18 cellular contexts compared by ENCODE assay signal in the genomic region with DNA sequence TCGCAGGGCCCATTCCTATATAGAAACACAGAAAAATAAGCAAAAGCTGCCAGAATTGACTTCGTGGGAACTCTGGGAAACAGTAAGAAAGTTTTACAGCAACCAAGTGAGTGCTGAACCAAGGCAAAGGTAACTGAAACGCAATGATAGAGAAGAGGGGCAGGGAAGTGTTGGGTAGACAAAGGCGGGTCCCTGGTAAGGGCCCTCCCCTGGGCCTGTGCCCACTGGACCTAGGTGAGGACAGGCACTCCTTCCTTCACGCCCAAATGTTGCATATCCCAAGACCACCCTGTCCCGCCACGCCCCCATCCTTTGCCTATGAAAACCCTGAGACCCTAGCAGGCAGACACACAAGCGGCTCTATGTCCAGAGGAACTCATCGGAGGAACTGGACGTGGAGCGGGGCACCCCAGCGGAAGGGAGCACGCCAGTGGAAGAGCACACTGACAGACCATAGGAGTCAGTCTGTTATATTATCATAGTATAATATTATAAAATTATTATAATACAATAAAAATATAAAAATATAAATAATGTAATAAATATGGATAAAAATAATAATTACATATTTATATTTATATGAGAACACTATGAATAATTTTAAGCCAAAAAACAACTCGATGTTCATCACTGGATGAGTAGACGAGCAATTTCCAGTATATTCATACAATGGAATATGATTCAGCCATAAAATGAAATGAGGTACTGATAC. TPM values are rescaled to one million over a fixed set of nuclear protein-coding genes. Genes with fewer than 3 reads are reported as not detected.
DNase-seq lines count a peak whose midpoint lies in the region; ATAC-seq and TF ChIP-seq lines count a peak whose summit lies in the region.
"Had no signal": no experiment of that assay in that cellular context is flagged by ENCODE, and none has a peak within 500 bp of the region (broad histone marks: within the 10 kb centered on the region; RNA-seq: fewer than 3 reads in every experiment).

No MANE protein-coding gene starts in this region.

- peak overlapping the region; percentile 84; the same call in 1 of the 2 replicates for H3K9ac ChIP-seq in PC-3 (ENCODE audit: low read length)
- H3K9ac ChIP-seq in endodermal cell (ENCODE audit: extremely low read depth, low read length, poor library complexity, severe bottlenecking) = no peak overlapping the region
- no peak overlapping the region for H3K9ac ChIP-seq in SK-N-SH

- H3K9me3 Mint-ChIP-seq in T-helper 1 cell treated with Interleukin-12 subunit alpha and Interleukin-12 subunit beta and Interleukin-4 antibody, amounts not matched to agents 30 μg/mL and 1 μg/mL, for 36 hours = peaks cover 24% of the 10 kb centered on the region
- H3K9me3 Mint-ChIP-seq in endodermal cell = peaks cover 15% of the 10 kb centered on the region
- H3K9me3 Mint-ChIP-seq in natural killer cell treated with Interleukin-12 subunit alpha and Interleukin-12 subunit beta and Interleukin-15 and Interleukin-18, amount 100 ng/mL, for 72 hours = peaks cover 3% of the 10 kb centered on the region

- ATAC-seq in PC-3 = no peak
- ATAC-seq in natural killer cell treated with Interleukin-12 subunit alpha and Interleukin-12 subunit beta and Interleukin-15 and Interleukin-18, amount 100 ng/mL, for 72 hours = no peak
- ATAC-seq in HG02884 (IDR thresholded peaks at IDR 0.05; ENCODE audit: unreplicated experiment) = no peak

- POLR2A ChIA-PET in PC-3 (lab: Charles Lee; ENCODE audit: unreplicated experiment) (no interaction called here), SK-N-SH (lab: Yijun Ruan, JAX) (no interaction called here)

- TF ChIP-seq CTCF in PC-3 (conservative IDR thresholded peaks at IDR 0.05; ENCODE audit: low read depth, low read length) (no peak), endodermal cell (conservative IDR thresholded peaks at IDR 0.05) (no peak), SK-N-SH (IDR thresholded peaks at IDR 0.05) (no peak)

- H2AFZ ChIP-seq in PC-3 (ENCODE audit: low read length) (no peak overlapping the region), SK-N-SH (ENCODE audit: low read depth) (no peak overlapping the region)

- H3K27ac Mint-ChIP-seq in T-helper 1 cell treated with Interleukin-12 subunit alpha and Interleukin-12 subunit beta and Interleukin-4 antibody, amounts not matched to agents 30 μg/mL and 1 μg/mL, for 36 hours = peak overlapping the region; percentile 73
- no peak overlapping the region for H3K27ac Mint-ChIP-seq in endodermal cell
- peak overlapping the region in 1 of 2 donors; percentile 31 for H3K27ac Mint-ChIP-seq in natural killer cell treated with Interleukin-12 subunit alpha and Interleukin-12 subunit beta and Interleukin-15 and Interleukin-18, amount 100 ng/mL, for 72 hours

- no peaks in the 10 kb centered on the region for H3K9me2 ChIP-seq in PC-3 (replicated peaks; ENCODE audit: low read length)
- no peaks in the 10 kb centered on the region for H3K9me2 ChIP-seq in SK-N-SH

- H3K4me3 Mint-ChIP-seq in T-helper 1 cell treated with Interleukin-12 subunit alpha and Interleukin-12 subunit beta and Interleukin-4 antibody, amounts not matched to agents 30 μg/mL and 1 μg/mL, for 36 hours = peak overlapping the region; percentile 65
- H3K4me3 Mint-ChIP-seq in endodermal cell = no peak overlapping the region
- peak overlapping the region; percentile 67 for H3K4me3 Mint-ChIP-seq in natural killer cell treated with Interleukin-12 subunit alpha and Interleukin-12 subunit beta and Interleukin-15 and Interleukin-18, amount 100 ng/mL, for 72 hours

- H3K9me3 ChIP-seq in PC-3 (ENCODE audit: low read length) = no peaks in the 10 kb centered on the region
- peaks cover 18% of the 10 kb centered on the region for H3K9me3 ChIP-seq in endodermal cell (ENCODE audit: control insufficient read depth, low read length)
- no peaks in the 10 kb centered on the region for H3K9me3 ChIP-seq in SK-N-SH
- H3K9me3 ChIP-seq: SJCRH30 had no signal

- H3K4me1 Mint-ChIP-seq in T-helper 1 cell treated with Interleukin-12 subunit alpha and Interleukin-12 subunit beta and Interleukin-4 antibody, amounts not matched to agents 30 μg/mL and 1 μg/mL, for 36 hours (ENCODE audit: low read depth) = peaks cover 35% of the 10 kb centered on the region
- H3K4me1 Mint-ChIP-seq in endodermal cell = peaks cover 24% of the 10 kb centered on the region
- peaks cover 37 to 47% of the 10 kb centered on the region in 2 donors for H3K4me1 Mint-ChIP-seq in natural killer cell treated with Interleukin-12 subunit alpha and Interleukin-12 subunit beta and Interleukin-15 and Interleukin-18, amount 100 ng/mL, for 72 hours (ENCODE audit: low read depth in 2 of 2)

- TF ChIP-seq RAD21 in SK-N-SH (IDR thresholded peaks at IDR 0.05; ENCODE audit: low read length) = no peak

- peaks cover 9% of the 10 kb centered on the region for H3K36me3 ChIP-seq in PC-3 (ENCODE audit: low read depth, low read length)
- no peaks in the 10 kb centered on the region for H3K36me3 ChIP-seq in endodermal cell (ENCODE audit: control insufficient read depth, insufficient read depth, low read length)
- no peaks in the 10 kb centered on the region for H3K36me3 ChIP-seq in SK-N-SH (replicated peaks in 1 of 2; ENCODE audit: control insufficient read depth in 1 of 2, insufficient read depth in 2 of 2, low read length in 1 of 2)
- H3K36me3 ChIP-seq: breast epithelium, transverse colon had no signal

- WGBS in endodermal cell (ENCODE audit: insufficient coverage in 1 of 2, insufficient read length in 1 of 2), 2 experiments = 10 to 17% methylated on average over 3 to 14 of the region's 15 CpGs
- WGBS in SK-N-SH (ENCODE audit: low lambda C conversion rate) = 57% methylated on average over 15 of the region's 15 CpGs

- BruUV-seq in PC-3 (replicated peaks; lab: Mats Ljungman, UMichigan) = no TSS peak

- H3K36me3 Mint-ChIP-seq in T-helper 1 cell treated with Interleukin-12 subunit alpha and Interleukin-12 subunit beta and Interleukin-4 antibody, amounts not matched to agents 30 μg/mL and 1 μg/mL, for 36 hours (ENCODE audit: low read depth) = peaks cover 27% of the 10 kb centered on the region
- H3K36me3 Mint-ChIP-seq in endodermal cell (ENCODE audit: low read depth) = no peaks in the 10 kb centered on the region
- H3K36me3 Mint-ChIP-seq in natural killer cell treated with Interleukin-12 subunit alpha and Interleukin-12 subunit beta and Interleukin-15 and Interleukin-18, amount 100 ng/mL, for 72 hours = peaks cover 33% of the 10 kb centered on the region

- H3F3A ChIP-seq in PC-3 (ENCODE audit: low read length, unreplicated experiment) (no peaks in the 10 kb centered on the region), SK-N-SH (replicated peaks; ENCODE audit: insufficient read depth) (peaks cover 4% of the 10 kb centered on the region)

- H4K20me1 ChIP-seq in PC-3 (ENCODE audit: low read length) (no peaks in the 10 kb centered on the region), SK-N-SH (ENCODE audit: insufficient read depth) (no peaks in the 10 kb centered on the region)

- peaks cover 97% of the 10 kb centered on the region for H3K27me3 Mint-ChIP-seq in T-helper 1 cell treated with Interleukin-12 subunit alpha and Interleukin-12 subunit beta and Interleukin-4 antibody, amounts not matched to agents 30 μg/mL and 1 μg/mL, for 36 hours (ENCODE audit: low read depth)
- peaks cover 99% of the 10 kb centered on the region for H3K27me3 Mint-ChIP-seq in endodermal cell (ENCODE audit: insufficient read depth)
- peaks cover 72 to 93% of the 10 kb centered on the region in 2 donors for H3K27me3 Mint-ChIP-seq in natural killer cell treated with Interleukin-12 subunit alpha and Interleukin-12 subunit beta and Interleukin-15 and Interleukin-18, amount 100 ng/mL, for 72 hours

- H3K4me2 ChIP-seq in PC-3 (ENCODE audit: low read length) = peak overlapping the region; percentile 87
- H3K4me2 ChIP-seq in SK-N-SH = no peak overlapping the region

- CTCF ChIA-PET in PC-3 (lab: Charles Lee) (no interaction called here), SK-N-SH (lab: Yijun Ruan, JAX) (interaction anchor here (0.7 to 1.2 kb wide), 2 partner anchors 99 to 152 kb away, joined by 3 to 6 read pairs; no protein-coding TSS in a partner anchor)

- intact Hi-C loops in PC-3 (cut with micrococcal nuclease) = no loop called here

- DNase-seq in T-helper 1 cell (no peak), PC-3 (no peak), endodermal cell (peak; percentile 48), NCI-H2227 (lab: John Stamatoyannopoulos, UW; ENCODE audit: unreplicated experiment) (no peak), SK-N-SH (no peak)
- DNase-seq in natural killer cell treated with Interleukin-12 subunit alpha and Interleukin-12 subunit beta and Interleukin-15 and Interleukin-18, amount 100 ng/mL, for 72 hours (ENCODE audit: low spot score) = no peak
- DNase-seq: activated gamma-delta T cell; effector CD4-positive, alpha-beta T cell; midbrain; NCI-H187; NCI-H510A treated with DMSO at 0.1 percent for 48 hours; occipital lobe; SJCRH30 had no signal

- TF ChIP-seq EP300 in SK-N-SH (IDR thresholded peaks at IDR 0.05; ENCODE audit: borderline replicate concordance in 1 of 2, low read depth in 1 of 2, low read length in 1 of 2) = no peak

- no peak overlapping the region for H3K4me3 ChIP-seq in PC-3 (ENCODE audit: low read length)
- H3K4me3 ChIP-seq in endodermal cell (ENCODE audit: low read length) = no peak overlapping the region
- no peak overlapping the region; a peak in 1 of 4 replicates for H3K4me3 ChIP-seq in SK-N-SH (ENCODE audit: low read depth in 2 of 2, low read length in 1 of 2)
- H3K4me3 ChIP-seq: SJCRH30 had no signal

- H3K27ac ChIP-seq in PC-3 (ENCODE audit: low read length) (0 out of 2 replicates have a peak overlapping the region, but pooled peaks have one; percentile 68), endodermal cell (ENCODE audit: low read depth, low read length) (no peak overlapping the region), SK-N-SH (ENCODE audit: low read depth in 2 of 2, low read length in 1 of 2) (no peak overlapping the region)
- H3K27ac ChIP-seq: breast epithelium, C4-2B, SJCRH30, transverse colon had no signal

- no peaks in the 10 kb centered on the region for H3K79me2 ChIP-seq in PC-3 (ENCODE audit: low read length)
- H3K79me2 ChIP-seq in SK-N-SH (ENCODE audit: insufficient read depth) = no peaks in the 10 kb centered on the region

- H3K4me1 ChIP-seq in PC-3 (ENCODE audit: insufficient read depth, low read length) (no peaks in the 10 kb centered on the region; the same call in 1 of the 2 replicates), endodermal cell (ENCODE audit: control insufficient read depth, insufficient read depth, low read length) (no peaks in the 10 kb centered on the region), SK-N-SH (ENCODE audit: control insufficient read depth in 1 of 2, insufficient read depth in 2 of 2, low read depth in 1 of 2, low read length in 1 of 2) (peaks cover 0 to 11% of the 10 kb centered on the region in 2 experiments; a peak in 1 of 4 replicates)
- H3K4me1 ChIP-seq: breast epithelium, SJCRH30 had no signal

- H3K27me3 ChIP-seq in PC-3 (ENCODE audit: low read length) = no peaks in the 10 kb centered on the region
- peaks cover 99% of the 10 kb centered on the region for H3K27me3 ChIP-seq in endodermal cell (ENCODE audit: control insufficient read depth, insufficient read depth, low read length, poor library complexity, severe bottlenecking)
- H3K27me3 ChIP-seq in SK-N-SH (ENCODE audit: insufficient read depth) = peaks cover 49% of the 10 kb centered on the region
- H3K27me3 ChIP-seq: SJCRH30 had no signal

RNA-seq across cellular contexts. Expression of gene CDKN2A, which starts 27.9 kb away (rescaled TPM):
- 273 and 293 TPM in 2 replicates for total RNA-seq in PC-3 (2014; rRNA removed)
- 1 to 10 TPM; 1.9 to 6.7 TPM for total RNA-seq in endodermal cell
- 2.1 TPM for polyA plus RNA-seq in endodermal cell (2013, experiment 1 of 2)
- 3.9 TPM for polyA plus RNA-seq in endodermal cell (2013, experiment 2 of 2)
- total RNA-seq in natural killer cell treated with Interleukin-12 subunit alpha and Interleukin-12 subunit beta and Interleukin-15 and Interleukin-18, amount 100 ng/mL, for 72 hours = 10 to 100 TPM in 1 of 2 donors, 1 to 10 TPM in 1; 3.9 to 15.7 TPM
- 34.1 and 41.4 TPM in 2 replicates for polyA plus RNA-seq in SK-N-SH (2012; rRNA removed)
- 28.3 and 35.3 TPM in 2 replicates for polyA plus RNA-seq in SK-N-SH (2012; cell fraction: cytosol; rRNA removed)
- 31.9 and 66.5 TPM in 2 replicates for polyA plus RNA-seq in SK-N-SH (2012; cell fraction: nucleus; rRNA removed)
- total RNA-seq: occipital lobe had no signal

RNA-seq across cellular contexts. Expression of gene CDKN2B-AS1, which starts 28.3 kb away (rescaled TPM):
- total RNA-seq in PC-3 (2014; rRNA removed) (0.40 and 2.0 TPM in 2 replicates), endodermal cell (not detected)
- 0.61 TPM for polyA plus RNA-seq in endodermal cell (2013, experiment 1 of 2)
- 0.37 TPM for polyA plus RNA-seq in endodermal cell (2013, experiment 2 of 2)
- 1 to 10 TPM; 2.0 to 2.4 TPM for total RNA-seq in natural killer cell treated with Interleukin-12 subunit alpha and Interleukin-12 subunit beta and Interleukin-15 and Interleukin-18, amount 100 ng/mL, for 72 hours
- polyA plus RNA-seq in SK-N-SH (2012; rRNA removed) = 0.25 and 0.44 TPM in 2 replicates
- polyA plus RNA-seq in SK-N-SH (2012; cell fraction: cytosol; rRNA removed) = 0.43 and 0.45 TPM in 2 replicates
- polyA plus RNA-seq in SK-N-SH (2012; cell fraction: nucleus; rRNA removed) = 0.35 and 1.1 TPM in 2 replicates

RNA-seq across cellular contexts. Expression of gene CDKN2B, which starts 42.8 kb away (rescaled TPM):
- total RNA-seq in PC-3 (2014; rRNA removed) (32.2 and 32.7 TPM in 2 replicates), endodermal cell (10 to 100 TPM in 1 of 2 donors, 1 to 10 TPM in 1; 4.5 to 11.4 TPM)
- polyA plus RNA-seq in endodermal cell (2013, experiment 1 of 2) = 2.3 TPM
- 4.1 TPM for polyA plus RNA-seq in endodermal cell (2013, experiment 2 of 2)
- 1 to 10 TPM; 1.6 to 5.0 TPM for total RNA-seq in natural killer cell treated with Interleukin-12 subunit alpha and Interleukin-12 subunit beta and Interleukin-15 and Interleukin-18, amount 100 ng/mL, for 72 hours
- polyA plus RNA-seq in SK-N-SH (2012; rRNA removed) = 6.3 and 6.4 TPM in 2 replicates
- polyA plus RNA-seq in SK-N-SH (2012; cell fraction: cytosol; rRNA removed) = 6.8 and 6.9 TPM in 2 replicates
- 12.6 and 14.9 TPM in 2 replicates for polyA plus RNA-seq in SK-N-SH (2012; cell fraction: nucleus; rRNA removed)

Comparison
In these comparisons a context has a peak if more than half of its experiments do, and no peak if none do; other contexts are left out.
1. RNA of gene CDKN2A, which starts 27.9 kb away (total RNA-seq): 273 to 293 TPM in PC-3; 3.9 to 15.7 TPM in natural killer cell treated with Interleukin-12 subunit alpha and Interleukin-12 subunit beta and Interleukin-15 and Interleukin-18, amount 100 ng/mL, for 72 hours and 1.9 to 6.7 TPM in endodermal cell; every median in the first group is over 10 times any median in the second.